In genomic region chr15:98034731-98035130, GRCh38 we compare ENCODE assay signal across 19 cellular contexts.
DNase-seq lines count a peak whose midpoint lies in the region; ATAC-seq and TF ChIP-seq lines count a peak whose summit lies in the region.
"Had no signal": no experiment of that assay in that cellular context is flagged by ENCODE, and none has a peak within 500 bp of the region (broad histone marks: within the 10 kb centered on the region; RNA-seq: fewer than 3 reads in every experiment).

No MANE protein-coding gene starts in this region.

- peak; percentile 37 for ATAC-seq in esophagus mucosa
- ATAC-seq: A549; CD8-positive, alpha-beta T cell; GM12878 had no signal

- H3K9me3 ChIP-seq in BLaER1 (peaks cover 31% of the 10 kb centered on the region), mammary epithelial cell (replicated peaks; ENCODE audit: insufficient read depth, low read length) (no peaks in the 10 kb centered on the region)
- peaks cover 4 to 43% (median 27%) of the 10 kb centered on the region in 11 experiments; a peak in 21 of 22 replicates for H3K9me3 ChIP-seq in BLaER1 treated with 17β-estradiol and CSF1 and Interleukin-3, amounts not matched to agents 10 nM and 100 nM (replicated peaks in 1 of 11)
- H3K9me3 ChIP-seq: A549, HAP-1 had no signal

- H3K36me3 ChIP-seq in BLaER1 (no peaks in the 10 kb centered on the region), mammary epithelial cell (ENCODE audit: insufficient read depth, low read length) (no peaks in the 10 kb centered on the region)
- 0 out of 22 replicates have a peak, but pooled peaks cover 0 to 7% (median 0%) of the 10 kb centered on the region in 11 experiments for H3K36me3 ChIP-seq in BLaER1 treated with 17β-estradiol and CSF1 and Interleukin-3, amounts not matched to agents 10 nM and 100 nM
- H3K36me3 ChIP-seq: HAP-1 had no signal

- H3K4me2 ChIP-seq in BLaER1 (peak overlapping the region; percentile 87), mammary epithelial cell (ENCODE audit: insufficient read depth, low read depth, low read length) (peak overlapping the region; percentile 96)
- H3K4me2 ChIP-seq in BLaER1 treated with 17β-estradiol and CSF1 and Interleukin-3, amounts not matched to agents 10 nM and 100 nM, result peak overlapping the region in 9 of 11 experiments; percentile 43 to 90 (median 81); a peak in 16 of 22 replicates
- H3K4me2 ChIP-seq: A549 had no signal

- peak overlapping the region; percentile 49; the same call in 1 of the 2 replicates for H3K4me3 ChIP-seq in BLaER1
- H3K4me3 ChIP-seq in BLaER1 treated with 17β-estradiol and CSF1 and Interleukin-3, amounts not matched to agents 10 nM and 100 nM, result peak overlapping the region in 1 of 10 experiments; percentile 20; a peak in 1 of 20 replicates
- no peak overlapping the region for H3K4me3 ChIP-seq in mammary epithelial cell (replicated peaks in 1 of 3; ENCODE audit: insufficient read depth in 1 of 3, low read depth in 2 of 3, low read length in 3 of 3)
- H3K4me3 ChIP-seq: A549, GM12878, GM23248, HAP-1 had no signal

- 0 out of 2 replicates have a peak overlapping the region, but pooled peaks have one; percentile 19 for H3K27ac ChIP-seq in BLaER1
- no peak overlapping the region for H3K27ac ChIP-seq in BLaER1 treated with 17β-estradiol and CSF1 and Interleukin-3, amounts not matched to agents 10 nM and 100 nM
- peak overlapping the region; percentile 94 for H3K27ac ChIP-seq in mammary epithelial cell (ENCODE audit: insufficient read depth, low read depth, low read length)
- H3K27ac ChIP-seq: A549, GM23248 had no signal

- in situ Hi-C loops in mammary epithelial cell (cut with MboI; ENCODE audit: low sequenced_read_pairs in 2 of 2), result no loop called here

- H3K9ac ChIP-seq in BLaER1 (0 out of 2 replicates have a peak overlapping the region, but pooled peaks have one; percentile 51), mammary epithelial cell (ENCODE audit: insufficient read depth, low read length) (peak overlapping the region; percentile 4)
- H3K9ac ChIP-seq in BLaER1 treated with 17β-estradiol and CSF1 and Interleukin-3, amounts not matched to agents 10 nM and 100 nM, result no peak overlapping the region; a peak in 1 of 22 replicates
- H3K9ac ChIP-seq: GM23248 had no signal

- H3K4me1 ChIP-seq in BLaER1, result peaks cover 47% of the 10 kb centered on the region
- peaks cover 6 to 47% (median 38%) of the 10 kb centered on the region in 10 experiments; a peak in 18 of 20 replicates for H3K4me1 ChIP-seq in BLaER1 treated with 17β-estradiol and CSF1 and Interleukin-3, amounts not matched to agents 10 nM and 100 nM
- H3K4me1 ChIP-seq in mammary epithelial cell (ENCODE audit: insufficient read depth, low read length), result peaks cover 21% of the 10 kb centered on the region
- H3K4me1 ChIP-seq: A549, HAP-1 had no signal

- WGBS in mammary epithelial cell (ENCODE audit: low coverage, missing lambda C conversion rate), result 76% methylated on average over 4 of the region's 4 CpGs

- H2AFZ ChIP-seq in mammary epithelial cell (ENCODE audit: low read depth, low read length), result no peak overlapping the region
- H2AFZ ChIP-seq: GM23248 had no signal

- BruUV-seq in mammary epithelial cell (replicated peaks; lab: Mats Ljungman, UMichigan), result no TSS peak

- H3K27me3 ChIP-seq in BLaER1 (no peaks in the 10 kb centered on the region), mammary epithelial cell (ENCODE audit: insufficient read depth, low read length) (no peaks in the 10 kb centered on the region)
- H3K27me3 ChIP-seq in BLaER1 treated with 17β-estradiol and CSF1 and Interleukin-3, amounts not matched to agents 10 nM and 100 nM, result peaks cover 0 to 15% (median 0%) of the 10 kb centered on the region in 11 experiments; a peak in 1 of 22 replicates

- intact Hi-C loops in mammary epithelial cell (cut with micrococcal nuclease), result loop anchor here (2.0 kb wide), 2 partner anchors 32 to 74 kb away; partner anchors contain the start of gene ARRDC4

- no peak for TF ChIP-seq CTCF in mammary epithelial cell (conservative IDR thresholded peaks at IDR 0.05 in 1 of 2, IDR thresholded peaks at IDR 0.05 in 1 of 2; ENCODE audit: extremely low read depth in 1 of 2, insufficient read depth in 1 of 2, low read depth in 1 of 2, low read length in 2 of 2)

- dilution Hi-C loops in mammary epithelial cell (cut with HindIII; ENCODE audit: low sequenced_read_pairs), result no loop called here

- H4K20me1 ChIP-seq in BLaER1, result no peaks in the 10 kb centered on the region
- H4K20me1 ChIP-seq in BLaER1 treated with 17β-estradiol and CSF1 and Interleukin-3, amounts not matched to agents 10 nM and 100 nM, result no peaks in the 10 kb centered on the region
- H4K20me1 ChIP-seq in mammary epithelial cell (ENCODE audit: insufficient read depth, low read length), result no peaks in the 10 kb centered on the region

- CTCF ChIA-PET in mammary epithelial cell (lab: Charles Lee; ENCODE audit: low non-redundant PET), result no interaction called here

- DNase-seq in mammary epithelial cell (no peak), ureter (ENCODE audit: low spot score) (no peak), DMS 273 (lab: John Stamatoyannopoulos, UW; ENCODE audit: unreplicated experiment) (no peak), NOMO-1 treated with DMSO at 0.1 percent for 48 hours (lab: John Stamatoyannopoulos, UW; ENCODE audit: unreplicated experiment) (no peak), pons (ENCODE audit: low spot score) (no peak)
- DNase-seq: AML-193; Calu3; CD8-positive, alpha-beta T cell; DMS 273 treated with DMSO at 0.1 percent for 48 hours; DMS53; DND-41; EL; GM23248 had no signal

- no peaks in the 10 kb centered on the region for H3K79me2 ChIP-seq in mammary epithelial cell (ENCODE audit: insufficient read depth, low read length)

Comparison
In these comparisons a context has a peak if more than half of its experiments do, and no peak if none do; other contexts are left out.
1. H3K27ac ChIP-seq: peak in BLaER1 (single experiment) and mammary epithelial cell (single experiment); none in BLaER1 treated with 17β-estradiol and CSF1 and Interleukin-3, amounts not matched to agents 10 nM and 100 nM (0 of 11).
2. H3K9ac ChIP-seq: peak in BLaER1 (single experiment) and mammary epithelial cell (single experiment); none in BLaER1 treated with 17β-estradiol and CSF1 and Interleukin-3, amounts not matched to agents 10 nM and 100 nM (0 of 11).
3. Peak in every context shown above with its lines, with median percentiles within 50 percentile points of each other: H3K4me2 ChIP-seq.